ENCODE assay signal across 1 cellular context in the genomic region with DNA sequence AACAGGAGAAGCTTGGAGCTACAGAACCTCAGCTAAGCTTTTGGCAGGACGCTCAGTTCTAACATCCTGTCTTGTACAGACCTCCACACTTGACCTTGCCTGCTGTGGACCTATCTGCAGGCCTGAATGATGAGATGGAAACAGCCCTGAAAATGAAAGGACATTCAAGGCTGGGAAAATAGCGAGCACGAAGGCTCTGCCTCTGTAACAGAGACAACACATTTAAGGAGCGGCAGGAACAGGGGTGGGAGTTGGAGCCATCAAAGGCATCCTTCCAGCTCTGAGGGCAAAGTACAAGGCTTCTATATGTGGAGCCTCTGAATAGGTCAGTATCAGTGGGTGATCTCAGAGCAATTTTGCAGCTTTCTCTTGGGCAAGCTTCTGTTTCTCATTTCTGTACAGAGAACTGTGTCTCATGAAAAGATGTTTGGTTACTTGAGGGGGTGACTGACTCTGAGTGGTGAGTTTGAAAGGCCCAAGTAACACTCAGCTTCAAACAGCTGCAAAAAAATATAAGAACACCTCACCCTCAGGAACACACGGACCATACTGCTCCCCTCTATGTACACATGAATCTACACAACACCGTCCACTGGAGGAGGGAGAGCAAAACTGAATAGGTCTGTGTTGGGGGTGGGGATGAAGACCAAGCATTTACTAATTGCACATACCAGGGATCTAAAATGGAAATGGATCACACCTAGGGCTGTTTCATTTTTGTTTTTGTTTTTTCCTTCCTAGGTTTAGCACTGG.
TF ChIP-seq lines count a peak whose summit lies in the region.

No MANE protein-coding gene starts in this region.

TF ChIP-seq in A549, 52 proteins besides CTCF, POLR2A, EP300 and RAD21 (continued from another document):
- TF ChIP-seq, protein P1, sequence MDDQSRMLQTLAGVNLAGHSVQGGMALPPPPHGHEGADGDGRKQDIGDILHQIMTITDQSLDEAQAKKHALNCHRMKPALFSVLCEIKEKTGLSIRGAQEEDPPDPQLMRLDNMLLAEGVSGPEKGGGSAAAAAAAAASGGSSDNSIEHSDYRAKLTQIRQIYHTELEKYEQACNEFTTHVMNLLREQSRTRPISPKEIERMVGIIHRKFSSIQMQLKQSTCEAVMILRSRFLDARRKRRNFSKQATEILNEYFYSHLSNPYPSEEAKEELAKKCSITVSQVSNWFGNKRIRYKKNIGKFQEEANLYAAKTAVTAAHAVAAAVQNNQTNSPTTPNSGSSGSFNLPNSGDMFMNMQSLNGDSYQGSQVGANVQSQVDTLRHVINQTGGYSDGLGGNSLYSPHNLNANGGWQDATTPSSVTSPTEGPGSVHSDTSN (IDR thresholded peaks at IDR 0.05), result no peak
- TF ChIP-seq RCOR1 (IDR thresholded peaks at IDR 0.05; ENCODE audit: low read depth, low read length) (no peak), CHD4 (IDR thresholded peaks at IDR 0.05; ENCODE audit: borderline replicate concordance) (no peak), CBX2 (IDR thresholded peaks at IDR 0.05; ENCODE audit: borderline replicate concordance, low read depth) (no peak)
- TF ChIP-seq, protein P2, sequence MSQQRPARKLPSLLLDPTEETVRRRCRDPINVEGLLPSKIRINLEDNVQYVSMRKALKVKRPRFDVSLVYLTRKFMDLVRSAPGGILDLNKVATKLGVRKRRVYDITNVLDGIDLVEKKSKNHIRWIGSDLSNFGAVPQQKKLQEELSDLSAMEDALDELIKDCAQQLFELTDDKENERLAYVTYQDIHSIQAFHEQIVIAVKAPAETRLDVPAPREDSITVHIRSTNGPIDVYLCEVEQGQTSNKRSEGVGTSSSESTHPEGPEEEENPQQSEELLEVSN (IDR thresholded peaks at IDR 0.05; ENCODE audit: borderline replicate concordance, low read depth), result no peak
TF ChIP-seq in A549: peak in this region for 0.
